8 cellular contexts compared by ENCODE assay signal in genomic region chr1:28914228-28915035, GRCh38. TPM values are rescaled to one million over a fixed set of nuclear protein-coding genes. Genes with fewer than 3 reads are reported as not detected.
DNase-seq lines count a peak whose midpoint lies in the region; ATAC-seq and TF ChIP-seq lines count a peak whose summit lies in the region.

Gene EPB41 (plus strand): TSS chr1:28914569. CDS start chr1:28987438, 72,869 bp downstream.

- H3K27me3 Mint-ChIP-seq in activated naive CD4-positive, alpha-beta T cell treated with anti-CD3 and anti-CD28 coated beads, Interleukin-2, amount 50 U/mL, for 24 hours: no peaks in the 10 kb centered on the region

- DNase-seq in GF-D8 (lab: John Stamatoyannopoulos, UW) (peak; percentile 94), NCI-H1092 treated with DMSO at 0.1 percent for 48 hours (lab: John Stamatoyannopoulos, UW) (peak; percentile 99), SKM-1 (lab: John Stamatoyannopoulos, UW; ENCODE audit: unreplicated experiment) (peak; percentile 95), head of caudate nucleus (peak; percentile 69 to 94 (median 88)), osteoblast (ENCODE audit: insufficient read length, low spot score, missing footprints) (peak; percentile 99)

- no peaks in the 10 kb centered on the region for H3K4me1 ChIP-seq in osteoblast (ENCODE audit: insufficient read depth, low read length)

- H3K27ac ChIP-seq in osteoblast (ENCODE audit: low read depth, low read length): no peak within 1 kb of the TSS
- H3K27ac ChIP-seq in temporal lobe (ENCODE audit: low read depth, low read length): no peak within 1 kb of the TSS

- intact Hi-C loops in head of caudate nucleus (cut with DNase I): no loop called here

- TF ChIP-seq CTCF in osteoblast (IDR thresholded peaks at IDR 0.05; ENCODE audit: extremely low read depth, low read depth, low read length): no peak

- peak within 1 kb of the TSS; percentile 95 for H3K27ac Mint-ChIP-seq in activated naive CD4-positive, alpha-beta T cell treated with anti-CD3 and anti-CD28 coated beads, Interleukin-2, amount 50 U/mL, for 24 hours

- H4K20me1 ChIP-seq in osteoblast (ENCODE audit: insufficient read depth, low read length): no peaks in the 10 kb centered on the region

- no peaks in the 10 kb centered on the region for H3K27me3 ChIP-seq in osteoblast (ENCODE audit: insufficient read depth, low read length)

- no peaks in the 10 kb centered on the region for H3K79me2 ChIP-seq in osteoblast (ENCODE audit: insufficient read depth, low read length)

- H3K4me2 ChIP-seq in osteoblast (ENCODE audit: insufficient read depth, low read length): peak within 1 kb of the TSS; percentile 84

- H3K36me3 ChIP-seq in osteoblast (ENCODE audit: insufficient read depth, low read length): no peaks in the 10 kb centered on the region

- peaks cover 2% of the 10 kb centered on the region for H3K36me3 Mint-ChIP-seq in activated naive CD4-positive, alpha-beta T cell treated with anti-CD3 and anti-CD28 coated beads, Interleukin-2, amount 50 U/mL, for 24 hours

- H3K9me3 ChIP-seq in osteoblast (ENCODE audit: low read depth, low read length): no peaks in the 10 kb centered on the region

- peak within 1 kb of the TSS; percentile 87 for H3K4me3 Mint-ChIP-seq in activated naive CD4-positive, alpha-beta T cell treated with anti-CD3 and anti-CD28 coated beads, Interleukin-2, amount 50 U/mL, for 24 hours

- H2AFZ ChIP-seq in osteoblast (ENCODE audit: low read length): peak within 1 kb of the TSS; percentile 83

- H3K9me3 Mint-ChIP-seq in activated naive CD4-positive, alpha-beta T cell treated with anti-CD3 and anti-CD28 coated beads, Interleukin-2, amount 50 U/mL, for 24 hours: no peaks in the 10 kb centered on the region

- peak; percentile 84 for ATAC-seq in HG02588 (IDR thresholded peaks at IDR 0.05; ENCODE audit: unreplicated experiment)

- peak within 1 kb of the TSS; percentile 73 for H3K4me3 ChIP-seq in osteoblast (ENCODE audit: insufficient read depth, low read length)

- H3K4me1 Mint-ChIP-seq in activated naive CD4-positive, alpha-beta T cell treated with anti-CD3 and anti-CD28 coated beads, Interleukin-2, amount 50 U/mL, for 24 hours: peaks cover 48% of the 10 kb centered on the region

RNA-seq across cellular contexts. Expression of gene EPB41, which starts in this region (rescaled TPM):
- total RNA-seq in osteoblast (19.4 and 20.6 TPM in 2 replicates), temporal lobe (36.4 TPM)
